Comparison of ENCODE assay signal across 14 cellular contexts in genomic region chr20:58393299-58393698, GRCh38. TPM values are rescaled to one million over a fixed set of nuclear protein-coding genes. Genes with fewer than 3 reads are reported as not detected.
A peak's percentile ranks its signal among the peaks of the same experiment; 100 is the strongest.
DNase-seq lines count a peak whose midpoint lies in the region; ATAC-seq and TF ChIP-seq lines count a peak whose summit lies in the region.
"Had no signal": no experiment of that assay in that cellular context is flagged by ENCODE, and none has a peak within 500 bp of the region (broad histone marks: within the 10 kb centered on the region; RNA-seq: fewer than 3 reads in every experiment).

No MANE protein-coding gene starts in this region.

- peaks cover 69% of the 10 kb centered on the region for H3K36me3 Mint-ChIP-seq in activated naive CD8-positive, alpha-beta T cell treated with anti-CD3 and anti-CD28 coated beads for 36 hours
- H3K36me3 Mint-ChIP-seq in Calu3 (ENCODE audit: insufficient read depth, unreplicated experiment): peaks cover 35% of the 10 kb centered on the region

- peaks cover 62% of the 10 kb centered on the region for H3K4me1 Mint-ChIP-seq in activated naive CD8-positive, alpha-beta T cell treated with anti-CD3 and anti-CD28 coated beads for 36 hours
- peaks cover 53% of the 10 kb centered on the region for H3K4me1 Mint-ChIP-seq in Calu3 (ENCODE audit: low read depth, unreplicated experiment)

- peaks cover 0 to under 1% (median 0%) of the 10 kb centered on the region in 12 donors for H3K9me3 ChIP-seq in heart left ventricle
- H3K9me3 ChIP-seq: mucosa of descending colon had no signal

- peak overlapping the region; percentile 18 for H3K4me3 Mint-ChIP-seq in activated naive CD8-positive, alpha-beta T cell treated with anti-CD3 and anti-CD28 coated beads for 36 hours
- no peak overlapping the region for H3K4me3 Mint-ChIP-seq in Calu3 (ENCODE audit: low read depth, unreplicated experiment)

- DNase-seq in AG10803 (ENCODE audit: low read depth) (peak; percentile 70), GM03348 (ENCODE audit: low spot score) (peak; percentile 55), hepatic stellate cell (ENCODE audit: low spot score) (peak; percentile 37), heart left ventricle (no peak), RPMI8226 (no peak), Calu3 (no peak)
- no peak for DNase-seq in activated naive CD8-positive, alpha-beta T cell treated with anti-CD3 and anti-CD28 coated beads for 36 hours
- DNase-seq: activated CD8-positive, alpha-beta memory T cell treated with anti-CD3 and anti-CD28 coated beads, Interleukin-2, amount 50 U/mL, for 48 hours; anterior cingulate cortex; effector memory CD4-positive, alpha-beta T cell; H7; mucosa of descending colon had no signal

- peak overlapping the region; percentile 21 for H3K27ac Mint-ChIP-seq in activated naive CD8-positive, alpha-beta T cell treated with anti-CD3 and anti-CD28 coated beads for 36 hours
- no peak overlapping the region for H3K27ac Mint-ChIP-seq in Calu3 (ENCODE audit: unreplicated experiment)

- TF ChIP-seq POLR2A in heart left ventricle (IDR thresholded peaks at IDR 0.05): no peak

- peaks cover 0 to 73% (median 42%) of the 10 kb centered on the region in 12 donors for H3K4me1 ChIP-seq in heart left ventricle

- BruUV-seq in Calu3 (replicated peaks; lab: Mats Ljungman, UMichigan): no TSS peak

- intact Hi-C loops in heart left ventricle (cut with DNase I) (loop anchor here in 2 of 10 donors (5.0 to 10.0 kb wide), 2 partner anchors 52 to 86 kb away; partner anchors contain the start of gene RAB22A (in 1 of the 2)), Calu3 (cut with micrococcal nuclease; ENCODE audit: unreplicated experiment) (no loop called here)

- H3K27ac ChIP-seq in heart left ventricle: no peak overlapping the region
- H3K27ac ChIP-seq: VCaP had no signal

- H3K27me3 Mint-ChIP-seq in activated naive CD8-positive, alpha-beta T cell treated with anti-CD3 and anti-CD28 coated beads for 36 hours: no peaks in the 10 kb centered on the region
- H3K27me3 Mint-ChIP-seq in Calu3 (ENCODE audit: unreplicated experiment): no peaks in the 10 kb centered on the region

- CTCF ChIA-PET in Calu3 (lab: Charles Lee): no interaction called here

- H3K36me3 ChIP-seq in heart left ventricle: peaks cover 0 to 14% (median 0%) of the 10 kb centered on the region in 9 donors

- H3K4me3 ChIP-seq in AG10803 (ENCODE audit: low read length) (no peak overlapping the region), heart left ventricle (no peak overlapping the region)
- H3K4me3 ChIP-seq: mucosa of descending colon had no signal

- no peaks in the 10 kb centered on the region for H3K9me3 Mint-ChIP-seq in activated naive CD8-positive, alpha-beta T cell treated with anti-CD3 and anti-CD28 coated beads for 36 hours
- no peaks in the 10 kb centered on the region for H3K9me3 Mint-ChIP-seq in Calu3 (ENCODE audit: low read depth, unreplicated experiment)

- WGBS in heart left ventricle, 4 donors: 76 to 82% (median 79%) methylated on average over 3 of the region's 3 CpGs

- TF ChIP-seq CTCF in AG10803 (conservative IDR thresholded peaks at IDR 0.05; ENCODE audit: low read length): no peak
- no peak for TF ChIP-seq CTCF in heart left ventricle (IDR thresholded peaks at IDR 0.05)
- TF ChIP-seq CTCF in Calu3 (IDR thresholded peaks at IDR 0.05; ENCODE audit: unreplicated experiment): no peak

- no peaks in the 10 kb centered on the region for H3K27me3 ChIP-seq in heart left ventricle

- ATAC-seq in heart left ventricle (no peak), HG03139 (IDR thresholded peaks at IDR 0.05; ENCODE audit: unreplicated experiment) (no peak)
- ATAC-seq: mucosa of descending colon had no signal

RNA-seq across cellular contexts. Expression of gene VAPB, which starts 4.3 kb away (rescaled TPM):
- total RNA-seq in activated naive CD8-positive, alpha-beta T cell treated with anti-CD3 and anti-CD28 coated beads for 36 hours: 10 to 100 TPM; 38.4 to 40.6 TPM
- total RNA-seq in heart left ventricle: 10 to 100 TPM; 30.7 to 76.1 (median 63.8) TPM
- polyA plus RNA-seq in heart left ventricle: 10 to 100 TPM; 25.7 to 32.2 TPM
- total RNA-seq in Calu3 (2022): 82.4 and 92.7 TPM in 2 replicates

Comparison
In these comparisons a context has a peak if more than half of its experiments do, and no peak if none do; other contexts are left out.
1. DNase-seq: peak in AG10803 (single experiment), GM03348 (single experiment) and hepatic stellate cell (single experiment); none in activated naive CD8-positive, alpha-beta T cell treated with anti-CD3 and anti-CD28 coated beads for 36 hours (single experiment), heart left ventricle (0 of 5), RPMI8226 (single experiment) and Calu3 (single experiment).